Comparison of ENCODE assay signal across 8 cellular contexts in genomic region chr9:129549139-129549538, GRCh38.
A peak's percentile ranks its signal among the peaks of the same experiment; 100 is the strongest.
DNase-seq lines count a peak whose midpoint lies in the region; ATAC-seq and TF ChIP-seq lines count a peak whose summit lies in the region.
"Had no signal": no experiment of that assay in that cellular context is flagged by ENCODE, and none has a peak within 500 bp of the region (broad histone marks: within the 10 kb centered on the region; RNA-seq: fewer than 3 reads in every experiment).

No MANE protein-coding gene starts in this region.

- H3K27me3 ChIP-seq in colonic mucosa (peaks cover 10% of the 10 kb centered on the region), mesenchymal stem cell (ENCODE audit: control insufficient read depth in 1 of 2, insufficient read depth in 1 of 2, low read length in 2 of 2) (no peaks in the 10 kb centered on the region)

- no peak overlapping the region for H3K23ac ChIP-seq in mesenchymal stem cell (ENCODE audit: low read length in 2 of 2)

- H2AFZ ChIP-seq in mesenchymal stem cell (ENCODE audit: low read depth, low read length) = no peak overlapping the region

- H3K4me1 ChIP-seq in colonic mucosa (peaks cover 5% of the 10 kb centered on the region), mesenchymal stem cell (ENCODE audit: control insufficient read depth, insufficient read depth, low read depth, low read length) (peaks cover 26% of the 10 kb centered on the region)

- H3K79me1 ChIP-seq in mesenchymal stem cell (replicated peaks; ENCODE audit: low read length, poor library complexity, severe bottlenecking) = no peaks in the 10 kb centered on the region

- H3K4me3 ChIP-seq in colonic mucosa (no peak overlapping the region), mesenchymal stem cell (ENCODE audit: insufficient read depth in 1 of 2, low read depth in 1 of 2, low read length in 2 of 2) (peak overlapping the region in 1 of 2 experiments; percentile 72)

- H3K27ac ChIP-seq in colonic mucosa = peak overlapping the region; percentile 29
- H3K27ac ChIP-seq in mesenchymal stem cell (ENCODE audit: low read length, poor library complexity, severe bottlenecking) = no peak overlapping the region
- peak overlapping the region; percentile 94 for H3K27ac ChIP-seq in substantia nigra (ENCODE audit: low read depth, low read length, poor library complexity, severe bottlenecking)

- H2BK120ac ChIP-seq in mesenchymal stem cell (ENCODE audit: low read depth, low read length) = no peak overlapping the region

- H3K9ac ChIP-seq in colonic mucosa (ENCODE audit: low read depth in 2 of 2, low read length in 2 of 2) (peak overlapping the region in 1 of 2 donors; percentile 63), mesenchymal stem cell (ENCODE audit: low read length) (peak overlapping the region; percentile 92)

- CTCF ChIA-PET in T-cell (lab: Charles Lee) = interaction anchor here in 1 of 2 donors (0.5 kb wide), 1 partner anchor 25 kb away, joined by 6 read pairs; no protein-coding TSS in a partner anchor

- H3K4me1 Mint-ChIP-seq in T-cell = peaks cover 7 to 11% (median 9%) of the 10 kb centered on the region in 3 donors

- H4K91ac ChIP-seq in mesenchymal stem cell (ENCODE audit: low read length) = peak overlapping the region; percentile 20

- DNase-seq in T-cell (no peak), colonic mucosa (no peak), mesenchymal stem cell (no peak), substantia nigra (lab: John Stamatoyannopoulos, UW) (no peak), AG20443 (ENCODE audit: low spot score) (no peak)
- DNase-seq: activated CD4-positive, alpha-beta T cell treated with anti-CD3 and anti-CD28 coated beads, Interleukin-2, amount 50 U/mL, for 4 hours had no signal

- no peak overlapping the region for H2BK15ac ChIP-seq in mesenchymal stem cell (ENCODE audit: low read depth, poor library complexity, severe bottlenecking)

- intact Hi-C loops in colonic mucosa (cut with DNase I) = no loop called here

- H2BK12ac ChIP-seq in mesenchymal stem cell (ENCODE audit: low read length in 2 of 2) = peak overlapping the region in 1 of 2 experiments; percentile 80

- H3K9me3 ChIP-seq in colonic mucosa (no peaks in the 10 kb centered on the region), mesenchymal stem cell (ENCODE audit: control insufficient read depth, low read length) (no peaks in the 10 kb centered on the region)

- no peaks in the 10 kb centered on the region for H3K36me3 ChIP-seq in colonic mucosa
- H3K36me3 ChIP-seq in mesenchymal stem cell (ENCODE audit: control insufficient read depth in 1 of 2, insufficient read depth in 2 of 2, low read depth in 1 of 2, low read length in 2 of 2) = no peaks in the 10 kb centered on the region

- H3K4me3 Mint-ChIP-seq in T-cell = peak overlapping the region; percentile 29 to 75 (median 49)

- peaks cover 30 to 49% of the 10 kb centered on the region in 2 donors for H3K27me3 Mint-ChIP-seq in T-cell

- ATAC-seq in T-cell (replicated peaks in 1 of 4) (no peak), HG03354 (IDR thresholded peaks at IDR 0.05; ENCODE audit: poor library complexity, severe bottlenecking, unreplicated experiment) (no peak), GM21576 (IDR thresholded peaks at IDR 0.05; ENCODE audit: unreplicated experiment) (no peak)

- no peak overlapping the region for H4K8ac ChIP-seq in mesenchymal stem cell (ENCODE audit: low read length)

- 91% methylated on average over 7 of the region's 7 CpGs for WGBS in mesenchymal stem cell

- no peaks in the 10 kb centered on the region for H3K36me3 Mint-ChIP-seq in T-cell

- peak overlapping the region in 1 of 2 experiments; percentile 35 for H3K18ac ChIP-seq in mesenchymal stem cell (ENCODE audit: low read depth in 1 of 2, low read length in 2 of 2)

- no peak overlapping the region for H3K14ac ChIP-seq in mesenchymal stem cell (ENCODE audit: low read length in 2 of 2)

- no peak for TF ChIP-seq CTCF in colonic mucosa (IDR thresholded peaks at IDR 0.05)

- peak overlapping the region in 1 of 2 experiments; percentile 52 for H3K4ac ChIP-seq in mesenchymal stem cell (ENCODE audit: low read depth in 1 of 2, low read length in 2 of 2)

- no peak overlapping the region for H3K4me2 ChIP-seq in mesenchymal stem cell (ENCODE audit: low read length, poor library complexity, severe bottlenecking)

- no peak overlapping the region for H2BK5ac ChIP-seq in mesenchymal stem cell (ENCODE audit: low read depth, low read length, poor library complexity, severe bottlenecking)

- H3K9me3 Mint-ChIP-seq in T-cell = no peaks in the 10 kb centered on the region

- peak overlapping the region; percentile 46 for H2AK5ac ChIP-seq in mesenchymal stem cell (ENCODE audit: low read length, severe bottlenecking)

- H3K27ac Mint-ChIP-seq in T-cell = no peak overlapping the region

- POLR2A ChIA-PET in T-cell (lab: Charles Lee) = no interaction called here
